ENCODE assay signal across 21 cellular contexts in the genomic region with DNA sequence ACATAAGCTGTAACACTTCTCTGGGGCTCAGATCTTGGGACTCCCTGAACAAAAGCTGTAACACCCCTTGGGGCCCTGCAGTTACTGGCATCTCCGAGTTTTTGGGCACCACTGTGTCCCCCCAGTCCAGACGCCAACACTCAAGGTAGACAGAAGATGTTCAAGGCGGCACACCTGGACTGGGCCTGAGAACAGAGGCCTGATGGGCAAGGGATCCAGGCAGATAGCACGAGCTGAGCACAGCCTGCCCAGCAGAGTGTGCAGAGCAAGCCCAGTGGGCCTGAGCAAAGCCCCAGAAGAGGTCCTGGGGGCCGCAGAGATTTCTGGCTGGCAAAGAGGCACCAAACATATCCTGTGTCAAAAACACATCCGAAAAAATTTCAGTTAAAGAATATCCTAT.
"Had no signal": no experiment of that assay in that cellular context is flagged by ENCODE, and none has a peak within 500 bp of the region (broad histone marks: within the 10 kb centered on the region; RNA-seq: fewer than 3 reads in every experiment).

No MANE protein-coding gene starts in this region.

- H3K4me1 Mint-ChIP-seq: IgD-negative memory B cell had no signal

- H3K27ac ChIP-seq: HL-60, KMS-11 had no signal

- H3K27ac Mint-ChIP-seq: IgD-negative memory B cell had no signal

- ATAC-seq: K562 had no signal

- H3K4me3 ChIP-seq: K562 had no signal

- H3K4me3 Mint-ChIP-seq: IgD-negative memory B cell had no signal

- H3K36me3 Mint-ChIP-seq: IgD-negative memory B cell had no signal

- DNase-seq: Kasumi-1, MM.1S, NCI-H1092 treated with DMSO at 0.1 percent for 48 hours, NCI-H1436, NCI-H187, NCI-H2029, NCI-H2081 treated with DMSO at 0.1 percent for 48 hours, NCI-H2171, NCI-H226, NCI-H446, NCI-H510A, NCI-H524 treated with DMSO at 0.1 percent for 48 hours, NCI-H69, NCI-H774, RPMI8226, SHP77, SK-N-SH had no signal

- H3K4me2 ChIP-seq: KMS-11, SK-N-SH had no signal

- H3K9ac ChIP-seq: KMS-11, SK-N-SH had no signal

- H3K27me3 Mint-ChIP-seq: IgD-negative memory B cell had no signal
